ENCODE assay signal across 8 cellular contexts in genomic region chr6:136647363-136647763, GRCh38.
DNase-seq lines count a peak whose midpoint lies in the region; ATAC-seq, FAIRE-seq and TF ChIP-seq lines count a peak whose summit lies in the region.

No MANE protein-coding gene starts in this region.

- no peaks in the 10 kb centered on the region for H3K9me3 Mint-ChIP-seq in CD8-positive, alpha-beta T cell
- no peaks in the 10 kb centered on the region for H3K9me3 Mint-ChIP-seq in naive thymus-derived CD4-positive, alpha-beta T cell

- CTCF ChIA-PET in CD8-positive, alpha-beta T cell (lab: Charles Lee), result interaction anchor here (0.9 to 8.8 kb wide), 3 partner anchors 101 to 148 kb away, joined by 3 to 269 read pairs (median 4); partner anchors contain the start of gene MAP3K5
- CTCF ChIA-PET in GM12878 (lab: Yijun Ruan, JAX), result interaction anchor here (1.0 to 8.6 kb wide), 6 partner anchors 10 to 141 kb away, joined by 4 to 411 read pairs (median 20); partner anchors contain the start of gene MAP3K5
- CTCF ChIA-PET in naive thymus-derived CD4-positive, alpha-beta T cell (lab: Charles Lee), result interaction anchor here (0.6 to 9.5 kb wide), 4 partner anchors 91 to 225 kb away, joined by 3 to 274 read pairs (median 3); partner anchors contain the start of gene MAP3K5

- no peaks in the 10 kb centered on the region for H3K27me3 ChIP-seq in CD8-positive, alpha-beta T cell (ENCODE audit: insufficient read depth, low read length)
- H3K27me3 ChIP-seq in GM12878 (replicated peaks in 1 of 2; ENCODE audit: control insufficient read depth in 2 of 2, insufficient read depth in 2 of 2, low read length in 1 of 2), result no peaks in the 10 kb centered on the region
- no peaks in the 10 kb centered on the region for H3K27me3 ChIP-seq in naive thymus-derived CD4-positive, alpha-beta T cell (ENCODE audit: control insufficient read depth in 2 of 2, insufficient read depth in 2 of 2, low read length in 2 of 2)
- H3K27me3 ChIP-seq in MG63, result no peaks in the 10 kb centered on the region

- peaks cover 10% of the 10 kb centered on the region for H3K4me1 ChIP-seq in CD8-positive, alpha-beta T cell (ENCODE audit: insufficient read depth, low read length)
- H3K4me1 ChIP-seq in GM12878 (ENCODE audit: control insufficient read depth, insufficient read depth, low read length), result no peaks in the 10 kb centered on the region
- H3K4me1 ChIP-seq in naive thymus-derived CD4-positive, alpha-beta T cell (ENCODE audit: control insufficient read depth in 2 of 2, insufficient read depth in 2 of 2, low read length in 2 of 2), result peaks cover 0 to 13% of the 10 kb centered on the region in 2 donors

- POLR2A ChIA-PET in CD8-positive, alpha-beta T cell (lab: Charles Lee), result interaction anchor here (2.5 kb wide), 1 partner anchor 145 kb away, joined by 21 read pairs; the partner anchor contains the start of gene MAP3K5
- POLR2A ChIA-PET in GM12878 (lab: Charles Lee), result interaction anchor here (1.1 kb wide), 1 partner anchor 145 kb away, joined by 3 read pairs; the partner anchor contains the start of gene MAP3K5
- POLR2A ChIA-PET in naive thymus-derived CD4-positive, alpha-beta T cell (lab: Charles Lee), result interaction anchor here (0.6 to 6.6 kb wide), 2 partner anchors 144 to 261 kb away, joined by 3 to 79 read pairs; partner anchors contain the start of gene MAP3K5

- TF ChIP-seq RAD21 in GM12878 (IDR thresholded peaks at IDR 0.05; ENCODE audit: insufficient read depth, low read depth, low read length), result no peak

- TF ChIP-seq EP300 in GM12878 (IDR thresholded peaks at IDR 0.05; ENCODE audit: borderline replicate concordance in 1 of 2, control insufficient read depth in 1 of 2, low read depth in 2 of 2, low read length in 2 of 2), result no peak

- SMC1A ChIA-PET in GM12878 (lab: Charles Lee; ENCODE audit: uncharacterized antibody, unreplicated experiment), result interaction anchor here (0.6 to 12.7 kb wide), 10 partner anchors 21 to 278 kb away, joined by 3 to 275 read pairs (median 3); partner anchors contain the start of gene MAP3K5

- DNase-seq in CD8-positive, alpha-beta T cell, result peak in 3 of 7 experiments; percentile 17 to 52 (median 26)
- DNase-seq in NB4 (ENCODE audit: low read depth), result peak; percentile 18
- peak; percentile 24 for DNase-seq in GM12878 (ENCODE audit: low read depth, low spot score)
- DNase-seq in naive thymus-derived CD4-positive, alpha-beta T cell, result peak in 8 of 9 donors; percentile 16 to 53 (median 40)
- no peak for DNase-seq in MG63
- DNase-seq in NCI-H1436 treated with DMSO at 0.1 percent for 48 hours (lab: John Stamatoyannopoulos, UW), result no peak
- DNase-seq in NCI-H2081 treated with DMSO at 0.1 percent for 48 hours (lab: John Stamatoyannopoulos, UW), result no peak

- no peaks in the 10 kb centered on the region for H3K4me1 Mint-ChIP-seq in CD8-positive, alpha-beta T cell (ENCODE audit: low read depth)
- H3K4me1 Mint-ChIP-seq in naive thymus-derived CD4-positive, alpha-beta T cell, result peaks cover 0 to 8% (median 0%) of the 10 kb centered on the region in 7 donors

- no peaks in the 10 kb centered on the region for H3K36me3 ChIP-seq in CD8-positive, alpha-beta T cell (ENCODE audit: insufficient read depth, low read length)
- H3K36me3 ChIP-seq in GM12878 (ENCODE audit: control insufficient read depth in 2 of 2, insufficient read depth in 2 of 2, low read length in 1 of 2) (peaks cover 3 to 21% of the 10 kb centered on the region in 2 experiments), MG63 (no peaks in the 10 kb centered on the region; the same call in 1 of the 2 replicates)
- H3K36me3 ChIP-seq in naive thymus-derived CD4-positive, alpha-beta T cell (ENCODE audit: control insufficient read depth in 2 of 3, insufficient read depth in 3 of 3, low read length in 3 of 3), result no peaks in the 10 kb centered on the region

- intact Hi-C loops in CD8-positive, alpha-beta T cell (cut with DNase I, micrococcal nuclease), result loop anchor here in 1 of 2 experiments (10.0 kb wide), 2 partner anchors 177 to 997 kb away; partner anchors contain the start of gene PEX7
- intact Hi-C loops in GM12878 (cut with micrococcal nuclease; ENCODE audit: unreplicated experiment), result no loop called here
- intact Hi-C loops in naive thymus-derived CD4-positive, alpha-beta T cell (cut with micrococcal nuclease), result loop anchor here (5.0 to 10.0 kb wide), 2 partner anchors 55 to 277 kb away; partner anchors contain the start of gene SLC35D3 (in 1 of the 2)

- no peaks in the 10 kb centered on the region for H3K9me3 ChIP-seq in CD8-positive, alpha-beta T cell (ENCODE audit: low read length)
- H3K9me3 ChIP-seq in GM12878 (replicated peaks; ENCODE audit: control insufficient read depth, insufficient read depth, low read length), result no peaks in the 10 kb centered on the region
- no peaks in the 10 kb centered on the region for H3K9me3 ChIP-seq in naive thymus-derived CD4-positive, alpha-beta T cell (ENCODE audit: control insufficient read depth in 2 of 3, low read length in 3 of 3)
- H3K9me3 ChIP-seq in MG63, result no peaks in the 10 kb centered on the region

- BruUV-seq in GM12878 (replicated peaks; lab: Mats Ljungman, UMichigan), result no TSS peak

- peak; percentile 70 for FAIRE-seq in GM12878 (lab: Jason Lieb, UNC)

- TF ChIP-seq CTCF in CD8-positive, alpha-beta T cell (IDR thresholded peaks at IDR 0.05), result no peak
- TF ChIP-seq CTCF in NB4 (IDR thresholded peaks at IDR 0.05; ENCODE audit: low read depth, low read length) (no peak), GM12878 (IDR thresholded peaks at IDR 0.05 in 2 of 3, conservative IDR thresholded peaks at IDR 0.05 in 1 of 3; ENCODE audit: control insufficient read depth in 2 of 3, extremely low read depth in 1 of 3, insufficient read depth in 1 of 3, low read depth in 3 of 3, low read length in 3 of 3) (no peak)

- TF ChIP-seq POLR2A in NB4 (IDR thresholded peaks at IDR 0.05; ENCODE audit: extremely low read depth, insufficient read length), result no peak
- TF ChIP-seq POLR2A in GM12878 (IDR thresholded peaks at IDR 0.05; ENCODE audit: low read depth, low read length), result peak; percentile 30; the same call in 1 of the 2 replicates

- no peak overlapping the region for H2AFZ ChIP-seq in GM12878 (ENCODE audit: control insufficient read depth, low read depth, low read length)

- no peaks in the 10 kb centered on the region for H3K79me2 ChIP-seq in GM12878 (ENCODE audit: control insufficient read depth, insufficient read depth, low read length)

- in situ Hi-C loops in GM12878 (cut with MboI), result no loop called here

- H4K20me1 ChIP-seq in GM12878 (ENCODE audit: control insufficient read depth, insufficient read depth), result no peaks in the 10 kb centered on the region

- no peak overlapping the region for H3K4me3 Mint-ChIP-seq in CD8-positive, alpha-beta T cell
- H3K4me3 Mint-ChIP-seq in naive thymus-derived CD4-positive, alpha-beta T cell, result no peak overlapping the region

- WGBS in GM12878 (ENCODE audit: insufficient coverage, insufficient replicate concordance, low lambda C conversion rate, missing lambda C conversion rate), result 26% methylated on average over 8 of the region's 8 CpGs

- no peaks in the 10 kb centered on the region for H3K27me3 Mint-ChIP-seq in CD8-positive, alpha-beta T cell (ENCODE audit: low read depth)
- H3K27me3 Mint-ChIP-seq in naive thymus-derived CD4-positive, alpha-beta T cell, result no peaks in the 10 kb centered on the region

- no peak overlapping the region; the same call in 1 of the 2 replicates for H3K9ac ChIP-seq in GM12878 (ENCODE audit: control insufficient read depth, insufficient read depth, low read length)

- peaks cover 13% of the 10 kb centered on the region for H3K36me3 Mint-ChIP-seq in CD8-positive, alpha-beta T cell
- no peaks in the 10 kb centered on the region for H3K36me3 Mint-ChIP-seq in naive thymus-derived CD4-positive, alpha-beta T cell

- RAD21 ChIA-PET in GM12878 (lab: Charles Lee; ENCODE audit: unreplicated experiment), result interaction anchor here (4.4 to 8.5 kb wide), 2 partner anchors 72 to 143 kb away, joined by 56 to 296 read pairs; partner anchors contain the start of gene MAP3K5

- no peak overlapping the region for H3K27ac ChIP-seq in CD8-positive, alpha-beta T cell (ENCODE audit: low read depth, low read length)
- peak overlapping the region; percentile 36; the same call in 1 of the 2 replicates for H3K27ac ChIP-seq in GM12878 (ENCODE audit: control insufficient read depth, insufficient read depth)
- H3K27ac ChIP-seq in naive thymus-derived CD4-positive, alpha-beta T cell (ENCODE audit: low read depth, low read length), result peak overlapping the region; percentile 44

- no peak overlapping the region for H3K27ac Mint-ChIP-seq in CD8-positive, alpha-beta T cell
- no peak overlapping the region for H3K27ac Mint-ChIP-seq in naive thymus-derived CD4-positive, alpha-beta T cell

- H3K4me3 ChIP-seq in CD8-positive, alpha-beta T cell (ENCODE audit: low read depth, low read length), result no peak overlapping the region
- H3K4me3 ChIP-seq in NB4 (ENCODE audit: low read depth, low read length), result no peak overlapping the region
- H3K4me3 ChIP-seq in GM12878, result no peak overlapping the region
- no peak overlapping the region for H3K4me3 ChIP-seq in naive thymus-derived CD4-positive, alpha-beta T cell (ENCODE audit: low read length)
- H3K4me3 ChIP-seq in MG63, result no peak overlapping the region

- peak; percentile 94 for ATAC-seq in CD8-positive, alpha-beta T cell
- ATAC-seq in GM21381 (IDR thresholded peaks at IDR 0.05; ENCODE audit: unreplicated experiment), result peak; percentile 70
- ATAC-seq in GM12878, result peak; percentile 67
- peak; percentile 88 for ATAC-seq in naive thymus-derived CD4-positive, alpha-beta T cell

- H3K4me2 ChIP-seq in GM12878 (ENCODE audit: control insufficient read depth, insufficient read depth), result no peak overlapping the region; the same call in 1 of the 2 replicates

TF ChIP-seq in GM12878, 131 proteins besides CTCF, POLR2A, EP300 and RAD21 (continues in another document):
- TF ChIP-seq STAT3 (IDR thresholded peaks at IDR 0.05; ENCODE audit: low read depth, low read length), result no peak
- TF ChIP-seq ZNF207 (IDR thresholded peaks at IDR 0.05; ENCODE audit: borderline replicate concordance), result no peak
- peak; percentile 49; the same call in 1 of the 2 replicates for TF ChIP-seq CREM (IDR thresholded peaks at IDR 0.05; ENCODE audit: low read depth)
- no peak for TF ChIP-seq NBN (IDR thresholded peaks at IDR 0.05)

Comparison
In these comparisons a context has a peak if more than half of its experiments do, and no peak if none do; other contexts are left out.
1. DNase-seq: peak in NB4 (single experiment), GM12878 (single experiment) and naive thymus-derived CD4-positive, alpha-beta T cell (8 of 9); none in MG63 (single experiment), NCI-H1436 treated with DMSO at 0.1 percent for 48 hours (single experiment) and NCI-H2081 treated with DMSO at 0.1 percent for 48 hours (single experiment).
2. Peak in every context shown above with its lines, with median percentiles within 50 percentile points of each other: ATAC-seq.